In genomic region chr11:127531167-127531566, GRCh38 we compare ENCODE assay signal across 15 cellular contexts.
DNase-seq lines count a peak whose midpoint lies in the region; ATAC-seq and TF ChIP-seq lines count a peak whose summit lies in the region.
"Had no signal": no experiment of that assay in that cellular context is flagged by ENCODE, and none has a peak within 500 bp of the region (broad histone marks: within the 10 kb centered on the region; RNA-seq: fewer than 3 reads in every experiment).

No MANE protein-coding gene starts in this region.

- no peak overlapping the region for H4K8ac ChIP-seq in mesendoderm (ENCODE audit: low read depth, low read length)

- no peaks in the 10 kb centered on the region for H3K79me1 ChIP-seq in mesendoderm (ENCODE audit: low read length)

- no peak overlapping the region for H3K18ac ChIP-seq in mesendoderm (ENCODE audit: low read length)

- H3K79me2 ChIP-seq in mesendoderm (ENCODE audit: control insufficient read depth, insufficient read depth, low read length): no peaks in the 10 kb centered on the region

- ATAC-seq in GM18870 (IDR thresholded peaks at IDR 0.05; ENCODE audit: unreplicated experiment): peak; percentile 40
- peak; percentile 98 for ATAC-seq in HG03097 (IDR thresholded peaks at IDR 0.05; ENCODE audit: low FRiP score, unreplicated experiment)
- ATAC-seq in GM18505 (IDR thresholded peaks at IDR 0.05; ENCODE audit: unreplicated experiment): no peak
- ATAC-seq in heart right ventricle: no peak

- H2AK5ac ChIP-seq in mesendoderm (ENCODE audit: low read length): no peak overlapping the region

- H3K56ac ChIP-seq in mesendoderm (ENCODE audit: low read length): no peak overlapping the region

- no peak overlapping the region for H3K4ac ChIP-seq in mesendoderm (ENCODE audit: low read depth, low read length)

- no peak overlapping the region for H2BK15ac ChIP-seq in mesendoderm (replicated peaks; ENCODE audit: low read depth)

- H3K23ac ChIP-seq in mesendoderm (ENCODE audit: low read length): no peak overlapping the region

- H3K4me2 ChIP-seq in mesendoderm (ENCODE audit: low read length): no peak overlapping the region

- TF ChIP-seq POLR2A in GM18505 (IDR thresholded peaks at IDR 0.05; ENCODE audit: borderline replicate concordance, extremely low read depth, insufficient read depth, insufficient read length): no peak

- no peak overlapping the region for H2BK120ac ChIP-seq in mesendoderm (ENCODE audit: low read depth, low read length)

- intact Hi-C loops in heart right ventricle (cut with DNase I): no loop called here

- DNase-seq in mesendoderm (peak; percentile 39), occipital lobe (lab: John Stamatoyannopoulos, UW) (no peak), heart right ventricle (no peak)
- DNase-seq: C1 segment of cervical spinal cord; Calu3; CD4-positive, alpha-beta memory T cell; COR-L47; DMS53; DMS79 treated with DMSO at 0.1 percent for 48 hours; GOT3; HFFc6 had no signal

- no peaks in the 10 kb centered on the region for H3K9me3 ChIP-seq in heart right ventricle
- H3K9me3 ChIP-seq: HAP-1 had no signal

- H3K4me1 ChIP-seq in mesendoderm (ENCODE audit: control insufficient read depth, low read depth, low read length): no peaks in the 10 kb centered on the region
- no peaks in the 10 kb centered on the region for H3K4me1 ChIP-seq in heart right ventricle
- H3K4me1 ChIP-seq: HAP-1 had no signal

- no peak for TF ChIP-seq CTCF in heart right ventricle (IDR thresholded peaks at IDR 0.05)

- H3K36me3 ChIP-seq in mesendoderm (ENCODE audit: control insufficient read depth, insufficient read depth, low read length): no peaks in the 10 kb centered on the region
- H3K36me3 ChIP-seq in heart right ventricle: no peaks in the 10 kb centered on the region
- H3K36me3 ChIP-seq: HAP-1 had no signal

- no peak overlapping the region for H2BK5ac ChIP-seq in mesendoderm (ENCODE audit: low read length)

- no peak overlapping the region for H3K9ac ChIP-seq in mesendoderm (ENCODE audit: low read length)

- H3K27ac ChIP-seq in mesendoderm (ENCODE audit: low read depth, low read length): no peak overlapping the region
- H3K27ac ChIP-seq in heart right ventricle: no peak overlapping the region

- no peak overlapping the region for H4K5ac ChIP-seq in mesendoderm (ENCODE audit: low read length)

- H3K4me3 ChIP-seq in mesendoderm (ENCODE audit: low read length) (no peak overlapping the region), heart right ventricle (no peak overlapping the region)
- H3K4me3 ChIP-seq: HAP-1 had no signal

- H3K27me3 ChIP-seq in mesendoderm (ENCODE audit: insufficient read depth, low read length, poor library complexity) (no peaks in the 10 kb centered on the region), heart right ventricle (no peaks in the 10 kb centered on the region)

- no CpG with 5 or more reads among the region's 3 CpGs for WGBS in mesendoderm (ENCODE audit: extremely low coverage, insufficient coverage, low lambda C conversion rate)
- 40 to 41% methylated on average over 3 of the region's 3 CpGs for WGBS in heart right ventricle, 2 donors

Comparison
In these comparisons a context has a peak if more than half of its experiments do, and no peak if none do; other contexts are left out.
1. ATAC-seq: peak in GM18870 (single experiment) and HG03097 (single experiment); none in GM18505 (single experiment) and heart right ventricle (0 of 8).